4 cellular contexts compared by ENCODE assay signal in the genomic region with DNA sequence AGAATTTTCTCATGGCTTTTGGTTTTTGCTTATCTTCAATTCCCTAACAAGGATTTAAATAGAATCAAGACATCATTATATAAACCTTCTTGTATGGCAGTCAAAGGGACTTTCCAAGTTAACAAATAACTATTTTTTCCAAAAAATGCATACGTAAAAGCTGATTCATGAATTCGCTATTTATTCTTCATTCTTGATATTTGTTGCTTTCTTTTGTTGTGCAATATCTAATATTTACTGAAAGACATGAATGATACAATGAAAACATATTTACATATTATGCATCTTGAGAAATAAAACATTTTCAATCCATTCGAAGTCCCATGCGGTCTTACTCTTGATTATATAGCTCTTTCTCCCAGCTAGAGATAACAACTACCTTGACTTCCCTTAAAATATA. TPM values are rescaled to one million over a fixed set of nuclear protein-coding genes. Genes with fewer than 3 reads are reported as not detected.
"Had no signal": no experiment of that assay in that cellular context is flagged by ENCODE, and none has a peak within 500 bp of the region (broad histone marks: within the 10 kb centered on the region; RNA-seq: fewer than 3 reads in every experiment).

No MANE protein-coding gene starts in this region.

- H3K4me2 ChIP-seq: GM23338 had no signal

- H3K27me3 Mint-ChIP-seq: IgD-negative memory B cell had no signal

- DNase-seq: H9, HCEC 1CT had no signal

- H3K36me3 Mint-ChIP-seq: IgD-negative memory B cell had no signal

- H3K4me3 Mint-ChIP-seq: GM23338, H9, IgD-negative memory B cell had no signal

- H3K4me1 Mint-ChIP-seq: IgD-negative memory B cell had no signal

- ATAC-seq: GM23338 had no signal

- H2AFZ ChIP-seq: GM23338 had no signal

- H3K4me3 ChIP-seq: GM23338 had no signal

- H3K9me3 Mint-ChIP-seq: GM23338, H9, IgD-negative memory B cell had no signal

RNA-seq across cellular contexts. Expression of gene SPTLC3, which starts 47.0 kb away (rescaled TPM):
- polyA plus RNA-seq: IgD-negative memory B cell had no signal
